In genomic region chr5:51382759-51383493, GRCh38 we compare ENCODE assay signal across 8 cellular contexts. TPM values are rescaled to one million over a fixed set of nuclear protein-coding genes. Genes with fewer than 3 reads are reported as not detected.
DNase-seq lines count a peak whose midpoint lies in the region; ATAC-seq, FAIRE-seq and TF ChIP-seq lines count a peak whose summit lies in the region.

TSS of gene ISL1 (plus strand) at chr5:51383448. CDS start at chr5:51383672, 224 bp downstream.

- no peaks in the 10 kb centered on the region for H3K9me3 ChIP-seq in right lobe of liver
- H3K9me3 ChIP-seq in thoracic aorta = no peaks in the 10 kb centered on the region

- H3K4me3 ChIP-seq in choroid plexus epithelial cell (ENCODE audit: low read depth, low read length) (peak within 1 kb of the TSS; percentile 34), right lobe of liver (peak within 1 kb of the TSS in 2 of 3 donors; percentile 4 to 17), thoracic aorta (peak within 1 kb of the TSS; percentile 66)

- peaks cover 0 to 19% (median 0%) of the 10 kb centered on the region in 4 donors for H3K4me1 ChIP-seq in right lobe of liver
- H3K4me1 ChIP-seq in thoracic aorta (ENCODE audit: control insufficient read depth in 1 of 2, low read depth in 2 of 2) = peaks cover 0 to 33% of the 10 kb centered on the region in 2 donors

- TF ChIP-seq POLR2A in right lobe of liver (IDR thresholded peaks at IDR 0.05) = no peak

- H3K27ac ChIP-seq in right lobe of liver (no peak within 1 kb of the TSS), thoracic aorta (no peak within 1 kb of the TSS)

- peaks cover 16% of the 10 kb centered on the region for H3K4me1 Mint-ChIP-seq in activated naive CD4-positive, alpha-beta T cell treated with anti-CD3 and anti-CD28 coated beads for 36 hours (ENCODE audit: low read depth)

- peak within 1 kb of the TSS; percentile 19 for H3K4me3 Mint-ChIP-seq in activated naive CD4-positive, alpha-beta T cell treated with anti-CD3 and anti-CD28 coated beads for 36 hours

- intact Hi-C loops in activated naive CD4-positive, alpha-beta T cell treated with anti-CD3 and anti-CD28 coated beads for 36 hours (cut with micrococcal nuclease) = loop anchor here (5.0 kb wide), 1 partner anchor 974 kb away; no protein-coding TSS in a partner anchor
- intact Hi-C loops in right lobe of liver (cut with DNase I) = no loop called here

- H3K36me3 Mint-ChIP-seq in activated naive CD4-positive, alpha-beta T cell treated with anti-CD3 and anti-CD28 coated beads for 36 hours (ENCODE audit: low read depth) = no peaks in the 10 kb centered on the region

- peak; percentile 45 to 57 (median 50) for ATAC-seq in right lobe of liver
- no peak for ATAC-seq in thoracic aorta (ENCODE audit: insufficient number of reproducible peaks, low FRiP score, low read depth)

- peaks cover 91% of the 10 kb centered on the region for H3K27me3 Mint-ChIP-seq in activated naive CD4-positive, alpha-beta T cell treated with anti-CD3 and anti-CD28 coated beads for 36 hours (ENCODE audit: low read depth)

- TF ChIP-seq CTCF in choroid plexus epithelial cell (conservative IDR thresholded peaks at IDR 0.05; ENCODE audit: low read depth, low read length) (no peak), right lobe of liver (IDR thresholded peaks at IDR 0.05) (no peak), thoracic aorta (IDR thresholded peaks at IDR 0.05) (no peak)

- no peak for FAIRE-seq in urothelium cell line (lab: Jason Lieb, UNC)

- H3K36me3 ChIP-seq in right lobe of liver (no peaks in the 10 kb centered on the region), thoracic aorta (no peaks in the 10 kb centered on the region)

- H3K27me3 ChIP-seq in right lobe of liver (peaks cover 18 to 65% of the 10 kb centered on the region in 2 donors), thoracic aorta (replicated peaks; ENCODE audit: insufficient read depth) (peaks cover 10% of the 10 kb centered on the region)

- under 1% methylated on average over 29 of the region's 73 CpGs for WGBS in right lobe of liver (ENCODE audit: insufficient coverage, low coverage, low lambda C conversion rate, missing lambda C conversion rate)

- DNase-seq in activated naive CD4-positive, alpha-beta T cell treated with anti-CD3 and anti-CD28 coated beads for 36 hours = no peak
- DNase-seq in activated naive CD4-positive, alpha-beta T cell treated with anti-CD3 and anti-CD28 coated beads, Interleukin-2, amount 50 U/mL, for 16 hours = no peak
- DNase-seq in NCI-H446 (lab: John Stamatoyannopoulos, UW) (peak; percentile 16 to 79), choroid plexus epithelial cell (ENCODE audit: low read depth) (peak; percentile 42), right lobe of liver (no peak), thoracic aorta (ENCODE audit: low spot score) (no peak), urothelium cell line (ENCODE audit: low spot score) (no peak)
- no peak for DNase-seq in activated CD4-positive, alpha-beta T cell treated with anti-CD3 and anti-CD28 coated beads, Interleukin-2, amount 50 U/mL, for 1 hour

- CTCF ChIA-PET in activated naive CD4-positive, alpha-beta T cell treated with anti-CD3 and anti-CD28 coated beads for 36 hours (lab: Charles Lee) = no interaction called here

- no peaks in the 10 kb centered on the region for H3K9me3 Mint-ChIP-seq in activated naive CD4-positive, alpha-beta T cell treated with anti-CD3 and anti-CD28 coated beads for 36 hours

- no peak within 1 kb of the TSS for H3K27ac Mint-ChIP-seq in activated naive CD4-positive, alpha-beta T cell treated with anti-CD3 and anti-CD28 coated beads for 36 hours

RNA-seq across cellular contexts. Expression of gene ISL1, which starts in this region (rescaled TPM):
- total RNA-seq in activated naive CD4-positive, alpha-beta T cell treated with anti-CD3 and anti-CD28 coated beads for 36 hours = not detected
- total RNA-seq in right lobe of liver (not detected), thoracic aorta (not detected)

Comparison
In these comparisons a context has a peak if more than half of its experiments do, and no peak if none do; other contexts are left out.
1. Peak in ATAC-seq and H3K4me3 ChIP-seq in right lobe of liver; RNA of the gene not detected or under 1 TPM.
2. DNase-seq: peak in NCI-H446 (2 of 2) and choroid plexus epithelial cell (single experiment); none in activated naive CD4-positive, alpha-beta T cell treated with anti-CD3 and anti-CD28 coated beads for 36 hours (single experiment), activated naive CD4-positive, alpha-beta T cell treated with anti-CD3 and anti-CD28 coated beads, Interleukin-2, amount 50 U/mL, for 16 hours (single experiment), right lobe of liver (0 of 3), thoracic aorta (single experiment), urothelium cell line (single experiment) and activated CD4-positive, alpha-beta T cell treated with anti-CD3 and anti-CD28 coated beads, Interleukin-2, amount 50 U/mL, for 1 hour (single experiment).
3. H3K4me3 ChIP-seq: peak in every context shown above with its lines; median percentile 66 in thoracic aorta; 34 in choroid plexus epithelial cell; 10 in right lobe of liver.